ENCODE assay signal across 30 cellular contexts in the genomic region with DNA sequence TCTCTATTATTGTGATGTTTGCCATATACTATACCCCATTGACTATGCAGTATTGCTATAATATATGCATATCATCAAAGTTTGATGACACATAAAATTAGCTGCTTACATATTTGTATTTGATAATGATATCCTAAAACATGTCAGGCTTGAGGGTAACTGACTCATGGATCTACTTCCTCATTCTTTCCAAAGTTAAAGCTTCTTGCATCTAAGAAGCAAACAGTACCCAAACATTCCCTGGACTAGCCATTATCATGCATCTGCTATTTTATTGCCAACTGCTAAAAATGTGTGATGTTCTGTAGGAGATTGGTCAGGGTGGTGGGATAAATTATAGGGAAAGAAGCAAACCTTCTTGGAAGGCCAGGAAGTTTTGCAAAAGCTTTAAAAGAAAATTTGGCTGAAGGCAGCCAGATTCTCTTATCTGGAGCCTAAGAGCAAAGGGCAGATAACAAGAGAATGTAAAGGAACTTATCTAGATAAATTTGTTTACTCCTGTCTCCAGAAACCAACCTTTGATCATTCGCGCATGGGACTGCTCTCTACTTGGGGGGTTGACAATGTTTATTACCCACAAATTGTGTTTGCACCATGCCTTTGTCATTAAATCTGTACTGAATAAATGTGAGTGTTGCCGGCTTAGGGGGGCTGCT.
A peak's percentile ranks its signal among the peaks of the same experiment; 100 is the strongest.
DNase-seq lines count a peak whose midpoint lies in the region; ATAC-seq, FAIRE-seq and TF ChIP-seq lines count a peak whose summit lies in the region.
"Had no signal": no experiment of that assay in that cellular context is flagged by ENCODE, and none has a peak within 500 bp of the region (broad histone marks: within the 10 kb centered on the region; RNA-seq: fewer than 3 reads in every experiment).

No MANE protein-coding gene starts in this region.

- no peaks in the 10 kb centered on the region for H4K20me1 ChIP-seq in keratinocyte (ENCODE audit: control insufficient read depth, extremely low read depth, insufficient read depth, low read length)

- dilution Hi-C loops in keratinocyte (cut with MboI; ENCODE audit: extremely low pct_ligation_motif_present, low sequenced_read_pairs) = no loop called here

- no peaks in the 10 kb centered on the region for H3K36me3 ChIP-seq in keratinocyte (ENCODE audit: control insufficient read depth in 2 of 2, extremely low read depth in 1 of 2, insufficient read depth in 2 of 2, low read length in 2 of 2)
- H3K36me3 ChIP-seq: pancreas, stomach, tibial artery had no signal

- H3K9me3 ChIP-seq in keratinocyte (ENCODE audit: control insufficient read depth, low read depth, low read length) = no peaks in the 10 kb centered on the region
- H3K9me3 ChIP-seq: pancreas, tibial artery had no signal

- CTCF ChIA-PET in Calu3 (lab: Charles Lee) = no interaction called here

- no peaks in the 10 kb centered on the region for H3K36me3 Mint-ChIP-seq in Calu3 (ENCODE audit: insufficient read depth, unreplicated experiment)

- peaks cover 6% of the 10 kb centered on the region for H3K4me1 Mint-ChIP-seq in Calu3 (ENCODE audit: low read depth, unreplicated experiment)
- H3K4me1 Mint-ChIP-seq: activated CD4-positive, alpha-beta T cell treated with anti-CD3 and anti-CD28 coated beads, Interleukin-2, amount 10 ng/mL, durations not matched to agents 24 days and 14 days had no signal

- TF ChIP-seq CTCF in AG10803 (conservative IDR thresholded peaks at IDR 0.05; ENCODE audit: low read length) (no peak), keratinocyte (optimal IDR thresholded peaks at IDR 0.05 in 1 of 3, IDR thresholded peaks at IDR 0.05 in 1 of 3, conservative IDR thresholded peaks at IDR 0.05 in 1 of 3; ENCODE audit: extremely low read depth in 1 of 3, insufficient read depth in 2 of 3, low read length in 3 of 3) (no peak), Calu3 (IDR thresholded peaks at IDR 0.05; ENCODE audit: unreplicated experiment) (no peak)

- no peak overlapping the region for H2AFZ ChIP-seq in keratinocyte (ENCODE audit: control insufficient read depth, low read length)

- H3K4me1 ChIP-seq in keratinocyte (ENCODE audit: control insufficient read depth, extremely low read depth, insufficient read depth, low read length) = peaks cover 8% of the 10 kb centered on the region
- H3K4me1 ChIP-seq: pancreas, stomach, tibial artery had no signal

- peak; percentile 58 for FAIRE-seq in keratinocyte (lab: Jason Lieb, UNC)
- FAIRE-seq: endometrium, K562 had no signal

- DNase-seq in AG10803 (ENCODE audit: low read depth) (peak; percentile 28), HCEC 1CT (peak; percentile 24), amniotic epithelial cell (ENCODE audit: low read depth) (peak; percentile 25), keratinocyte (ENCODE audit: low read depth, low spot score) (no peak), Calu3 (no peak), NCI-H2171 (lab: John Stamatoyannopoulos, UW) (no peak)
- DNase-seq: activated CD4-positive, alpha-beta T cell treated with anti-CD3 and anti-CD28 coated beads, Interleukin-2, amount 10 ng/mL, durations not matched to agents 24 days and 14 days; activated gamma-delta T cell; activated T-cell treated with anti-CD3 and anti-CD28 coated beads, Interleukin-2, amount 50 U/mL, for 24 hours; dermis blood vessel endothelial cell; H9; kidney glomerular epithelial cell; MM.1S; NCI-H146; NCI-H524; nephron progenitor cell; NK-92 treated with Interleukin-12 subunit alpha and Interleukin-12 subunit beta, amount 100 ng/mL, for 24 hours; pancreas; retina; SHP77 treated with DMSO at 0.1 percent for 48 hours; stimulated activated CD4-positive, alpha-beta T cell treated with anti-CD3 and anti-CD28 coated beads, Interleukin-1b, Interleukin-23, amount 100 ng/mL, for 48 hours; stomach; T1000; tibial artery had no signal

- BruUV-seq in Calu3 (replicated peaks; lab: Mats Ljungman, UMichigan) = no TSS peak

- no peaks in the 10 kb centered on the region for H3K9me1 ChIP-seq in keratinocyte (ENCODE audit: control insufficient read depth, extremely low read depth, insufficient read depth, low read length)

- no peaks in the 10 kb centered on the region for H3K27me3 ChIP-seq in keratinocyte (ENCODE audit: control insufficient read depth, extremely low read depth, insufficient read depth, low read length)
- H3K27me3 ChIP-seq: pancreas, stomach, tibial artery had no signal

- H3K27me3 Mint-ChIP-seq in Calu3 (ENCODE audit: unreplicated experiment) = no peaks in the 10 kb centered on the region
- H3K27me3 Mint-ChIP-seq: activated CD4-positive, alpha-beta T cell treated with anti-CD3 and anti-CD28 coated beads, Interleukin-2, amount 10 ng/mL, durations not matched to agents 24 days and 14 days; activated T-cell treated with anti-CD3 and anti-CD28 coated beads, Interleukin-2, amount 50 U/mL, for 24 hours had no signal

- no peak for ATAC-seq in GM21515 (IDR thresholded peaks at IDR 0.05; ENCODE audit: unreplicated experiment)
- ATAC-seq: K562, pancreas had no signal

- H3K4me2 ChIP-seq in keratinocyte (ENCODE audit: control insufficient read depth, extremely low read depth, insufficient read depth, low read depth, low read length) = no peak overlapping the region
- H3K4me2 ChIP-seq: smooth muscle cell had no signal

- no peaks in the 10 kb centered on the region for H3K79me2 ChIP-seq in keratinocyte (ENCODE audit: control insufficient read depth, insufficient read depth, low read length)

- H3K27ac ChIP-seq in keratinocyte (ENCODE audit: control insufficient read depth, insufficient read depth, low read length) = no peak overlapping the region
- H3K27ac ChIP-seq: C4-2B, pancreas, stomach, tibial artery had no signal

- H3K27ac Mint-ChIP-seq in Calu3 (ENCODE audit: unreplicated experiment) = no peak overlapping the region
- H3K27ac Mint-ChIP-seq: activated CD4-positive, alpha-beta T cell treated with anti-CD3 and anti-CD28 coated beads, Interleukin-2, amount 10 ng/mL, durations not matched to agents 24 days and 14 days; activated T-cell treated with anti-CD3 and anti-CD28 coated beads, Interleukin-2, amount 50 U/mL, for 24 hours; H9; nephron progenitor cell had no signal

- intact Hi-C loops in Calu3 (cut with micrococcal nuclease; ENCODE audit: unreplicated experiment) = no loop called here

- no peak overlapping the region for H3K4me3 Mint-ChIP-seq in Calu3 (ENCODE audit: low read depth, unreplicated experiment)
- H3K4me3 Mint-ChIP-seq: activated CD4-positive, alpha-beta T cell treated with anti-CD3 and anti-CD28 coated beads, Interleukin-2, amount 10 ng/mL, durations not matched to agents 24 days and 14 days; activated T-cell treated with anti-CD3 and anti-CD28 coated beads, Interleukin-2, amount 50 U/mL, for 24 hours; H9; nephron progenitor cell had no signal

- peaks cover 5% of the 10 kb centered on the region for H3K9me3 Mint-ChIP-seq in Calu3 (ENCODE audit: low read depth, unreplicated experiment)
- H3K9me3 Mint-ChIP-seq: activated CD4-positive, alpha-beta T cell treated with anti-CD3 and anti-CD28 coated beads, Interleukin-2, amount 10 ng/mL, durations not matched to agents 24 days and 14 days; activated T-cell treated with anti-CD3 and anti-CD28 coated beads, Interleukin-2, amount 50 U/mL, for 24 hours had no signal

- H3K9ac ChIP-seq in keratinocyte (ENCODE audit: control insufficient read depth, extremely low read depth, insufficient read depth, low read length) = no peak overlapping the region

- H3K4me3 ChIP-seq in AG10803 (ENCODE audit: low read length) (no peak overlapping the region), keratinocyte (ENCODE audit: control insufficient read depth in 2 of 3, extremely low read depth in 1 of 3, insufficient read depth in 2 of 3, low read depth in 1 of 3, low read length in 3 of 3) (no peak overlapping the region)
- H3K4me3 ChIP-seq: K562, lung, pancreas, smooth muscle cell, stomach, tibial artery had no signal

Comparison
In these comparisons a context has a peak if more than half of its experiments do, and no peak if none do; other contexts are left out.
1. DNase-seq: peak in AG10803 (single experiment), HCEC 1CT (single experiment) and amniotic epithelial cell (single experiment); none in keratinocyte (single experiment), Calu3 (single experiment) and NCI-H2171 (single experiment).